In genomic region chr3:64359735-64360134, GRCh38 we compare ENCODE assay signal across 19 cellular contexts.
"Had no signal": no experiment of that assay in that cellular context is flagged by ENCODE, and none has a peak within 500 bp of the region (broad histone marks: within the 10 kb centered on the region; RNA-seq: fewer than 3 reads in every experiment).

No MANE protein-coding gene starts in this region.

- H3K4me2 ChIP-seq: KMS-11 had no signal

- H3K27me3 ChIP-seq: SJCRH30 had no signal

- H3K4me3 ChIP-seq: K562, SJCRH30 had no signal

- H3K36me3 ChIP-seq: SJCRH30 had no signal

- H3K4me1 ChIP-seq: SJCRH30 had no signal

- H3K9ac ChIP-seq: KMS-11 had no signal

- DNase-seq: Kasumi-1; MV-4-11; NCI-H1048; NCI-H1105; NCI-H1417; NCI-H1436 treated with DMSO at 0.1 percent for 48 hours; NCI-H1694; NCI-H1930; NCI-H2081; NCI-H2107; NCI-H524; NCI-H526 treated with DMSO at 0.1 percent for 48 hours; NCI-H748 treated with DMSO at 0.1 percent for 48 hours; NK-92 treated with Interleukin-12 subunit alpha and Interleukin-12 subunit beta, amount 100 ng/mL, for 24 hours; PC-3; SHP77 treated with DMSO at 0.1 percent for 48 hours; SJCRH30 had no signal

- H3K27ac ChIP-seq: KMS-11, SJCRH30 had no signal

- H3K9me3 ChIP-seq: SJCRH30 had no signal

- FAIRE-seq: K562 had no signal
